ENCODE assay signal across 1 cellular context in the genomic region with DNA sequence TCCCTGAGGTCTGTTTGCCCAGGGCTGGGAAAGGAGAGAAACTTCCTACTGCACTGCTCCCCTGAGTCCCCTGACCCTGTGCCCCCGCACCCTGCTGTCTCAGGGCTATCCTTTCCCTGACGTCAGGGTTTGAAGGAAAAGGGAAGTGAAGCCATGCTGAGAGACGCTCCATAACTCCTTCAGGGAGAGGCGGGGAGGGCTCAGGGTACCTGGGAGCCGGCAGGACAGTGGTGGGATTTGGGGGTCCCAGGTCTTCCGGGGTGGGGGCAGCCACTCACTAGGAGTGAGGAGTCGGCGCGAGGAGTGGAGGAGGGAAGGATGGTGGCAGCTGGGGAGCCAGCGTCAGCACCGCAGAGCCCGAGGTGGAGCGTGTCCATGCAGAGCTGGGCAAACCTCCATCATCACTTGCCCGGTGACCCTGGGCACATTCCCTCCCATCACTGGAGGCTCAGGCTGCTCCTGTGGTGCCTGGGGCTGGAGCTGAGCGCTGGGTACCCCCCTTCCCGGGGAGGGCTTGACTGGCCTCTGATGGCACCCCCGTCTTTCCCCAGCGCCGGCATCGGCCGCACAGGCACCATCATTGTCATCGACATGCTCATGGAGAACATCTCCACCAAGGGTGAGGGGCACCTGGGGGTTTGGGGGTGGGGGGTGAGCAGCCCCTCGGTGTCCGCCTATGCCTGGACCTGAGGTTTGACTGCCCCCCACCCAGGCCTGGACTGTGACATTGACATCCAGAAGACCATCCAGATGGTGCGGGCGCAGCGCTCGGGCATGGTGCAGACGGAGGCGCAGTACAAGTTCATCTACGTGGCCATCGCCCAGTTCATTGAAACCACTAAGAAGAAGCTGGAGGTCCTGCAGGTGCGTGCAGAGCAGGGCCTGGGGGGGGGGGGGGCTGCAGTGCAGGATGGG.
TF ChIP-seq lines count a peak whose summit lies in the region.

No MANE protein-coding gene starts in this region.

TF ChIP-seq in H1, 55 proteins besides CTCF, POLR2A, EP300 and RAD21:
- no peak for TF ChIP-seq KDM1A (IDR thresholded peaks at IDR 0.05; ENCODE audit: borderline replicate concordance, low read length)
- no peak for TF ChIP-seq ASH2L (IDR thresholded peaks at IDR 0.05; ENCODE audit: low read length)
- no peak for TF ChIP-seq TEAD4 (IDR thresholded peaks at IDR 0.05; ENCODE audit: low read depth, low read length)
- no peak for TF ChIP-seq TAF7 (optimal IDR thresholded peaks at IDR 0.05; ENCODE audit: borderline replicate concordance, low read depth, low read length)
- no peak for TF ChIP-seq POLR2AphosphoS5 (IDR thresholded peaks at IDR 0.05; ENCODE audit: low read depth, low read length)
- TF ChIP-seq BRCA1 (IDR thresholded peaks at IDR 0.05; ENCODE audit: low read depth, low read length), result no peak
